In genomic region chr11:68327586-68328370, GRCh38 we compare ENCODE assay signal across 2 cellular contexts.
TF ChIP-seq lines count a peak whose summit lies in the region.

No MANE protein-coding gene starts in this region.

TF ChIP-seq in A549, 52 proteins besides CTCF, POLR2A, EP300 and RAD21 (continued from another document):
- TF ChIP-seq HES2 (IDR thresholded peaks at IDR 0.05) (no peak), E2F6 (IDR thresholded peaks at IDR 0.05; ENCODE audit: borderline replicate concordance, low read depth) (no peak), EHF (CRISPR knock-in tag; IDR thresholded peaks at IDR 0.05) (no peak), EHMT2 (IDR thresholded peaks at IDR 0.05; ENCODE audit: low read depth) (no peak), HOXA7 (CRISPR knock-in tag; IDR thresholded peaks at IDR 0.05) (no peak), NR3C1 (IDR thresholded peaks at IDR 0.05) (no peak), KDM5A (IDR thresholded peaks at IDR 0.05) (no peak)

TF ChIP-seq in GM23338, 12 proteins besides CTCF, POLR2A, EP300 and RAD21:
- no peak for TF ChIP-seq ZNF462 (CRISPR knock-in tag; IDR thresholded peaks at IDR 0.05)
- no peak for TF ChIP-seq EZH2phosphoT487 (IDR thresholded peaks at IDR 0.05; ENCODE audit: unreplicated experiment)
- TF ChIP-seq ETS1 (IDR thresholded peaks at IDR 0.05), result no peak
- no peak for TF ChIP-seq NANOG (IDR thresholded peaks at IDR 0.05; ENCODE audit: borderline replicate concordance)
- no peak for TF ChIP-seq STAT1 (IDR thresholded peaks at IDR 0.05; ENCODE audit: unreplicated experiment)
- TF ChIP-seq POLR2AphosphoS5 (IDR thresholded peaks at IDR 0.05; ENCODE audit: low read depth), result no peak
- no peak for TF ChIP-seq JUNB (IDR thresholded peaks at IDR 0.05; ENCODE audit: unreplicated experiment)
- TF ChIP-seq CREB1 (CRISPR knock-in tag; IDR thresholded peaks at IDR 0.05; ENCODE audit: low read depth), result no peak
- TF ChIP-seq ZNF114 (CRISPR knock-in tag; IDR thresholded peaks at IDR 0.05), result no peak
- TF ChIP-seq EZH2 (IDR thresholded peaks at IDR 0.05; ENCODE audit: low read depth, unreplicated experiment), result no peak
- TF ChIP-seq, protein P1, sequence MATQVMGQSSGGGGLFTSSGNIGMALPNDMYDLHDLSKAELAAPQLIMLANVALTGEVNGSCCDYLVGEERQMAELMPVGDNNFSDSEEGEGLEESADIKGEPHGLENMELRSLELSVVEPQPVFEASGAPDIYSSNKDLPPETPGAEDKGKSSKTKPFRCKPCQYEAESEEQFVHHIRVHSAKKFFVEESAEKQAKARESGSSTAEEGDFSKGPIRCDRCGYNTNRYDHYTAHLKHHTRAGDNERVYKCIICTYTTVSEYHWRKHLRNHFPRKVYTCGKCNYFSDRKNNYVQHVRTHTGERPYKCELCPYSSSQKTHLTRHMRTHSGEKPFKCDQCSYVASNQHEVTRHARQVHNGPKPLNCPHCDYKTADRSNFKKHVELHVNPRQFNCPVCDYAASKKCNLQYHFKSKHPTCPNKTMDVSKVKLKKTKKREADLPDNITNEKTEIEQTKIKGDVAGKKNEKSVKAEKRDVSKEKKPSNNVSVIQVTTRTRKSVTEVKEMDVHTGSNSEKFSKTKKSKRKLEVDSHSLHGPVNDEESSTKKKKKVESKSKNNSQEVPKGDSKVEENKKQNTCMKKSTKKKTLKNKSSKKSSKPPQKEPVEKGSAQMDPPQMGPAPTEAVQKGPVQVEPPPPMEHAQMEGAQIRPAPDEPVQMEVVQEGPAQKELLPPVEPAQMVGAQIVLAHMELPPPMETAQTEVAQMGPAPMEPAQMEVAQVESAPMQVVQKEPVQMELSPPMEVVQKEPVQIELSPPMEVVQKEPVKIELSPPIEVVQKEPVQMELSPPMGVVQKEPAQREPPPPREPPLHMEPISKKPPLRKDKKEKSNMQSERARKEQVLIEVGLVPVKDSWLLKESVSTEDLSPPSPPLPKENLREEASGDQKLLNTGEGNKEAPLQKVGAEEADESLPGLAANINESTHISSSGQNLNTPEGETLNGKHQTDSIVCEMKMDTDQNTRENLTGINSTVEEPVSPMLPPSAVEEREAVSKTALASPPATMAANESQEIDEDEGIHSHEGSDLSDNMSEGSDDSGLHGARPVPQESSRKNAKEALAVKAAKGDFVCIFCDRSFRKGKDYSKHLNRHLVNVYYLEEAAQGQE (IDR thresholded peaks at IDR 0.05; ENCODE audit: unreplicated experiment), result no peak
- TF ChIP-seq ZNF331 (CRISPR knock-in tag; IDR thresholded peaks at IDR 0.05; ENCODE audit: low read depth), result no peak
